In genomic region chr5:14665110-14665822, GRCh38 we compare ENCODE assay signal across 7 cellular contexts. TPM values are rescaled to one million over a fixed set of nuclear protein-coding genes. Genes with fewer than 3 reads are reported as not detected.
DNase-seq lines count a peak whose midpoint lies in the region; ATAC-seq and TF ChIP-seq lines count a peak whose summit lies in the region.

No MANE protein-coding gene starts in this region.

- WGBS in testis, 2 donors = 1% methylated on average over 20 of the region's 20 CpGs

- intact Hi-C loops in testis (cut with DNase I; ENCODE audit: low total_unique reads) = no loop called here

- peak; percentile 12; the same call in 2 of the 3 replicates for ATAC-seq in SK-N-SH treated with all-trans-retinoic acid at 6 μM for 48 hours
- ATAC-seq in memory B cell (ENCODE audit: low read depth) = no peak
- ATAC-seq in HG03469 (IDR thresholded peaks at IDR 0.05; ENCODE audit: unreplicated experiment) = no peak

- peak overlapping the region; percentile 38 to 87 for H3K9ac ChIP-seq in duodenal mucosa (ENCODE audit: low read depth in 1 of 2, low read length in 2 of 2)

- H3K36me3 ChIP-seq in duodenal mucosa (ENCODE audit: control insufficient read depth in 1 of 2, insufficient read depth in 2 of 2, low read length in 2 of 2) = peaks cover 0 to 5% of the 10 kb centered on the region in 2 donors
- no peaks in the 10 kb centered on the region for H3K36me3 ChIP-seq in testis (ENCODE audit: low read depth, missing control alignments)

- peak overlapping the region; percentile 90 for H3K27ac Mint-ChIP-seq in memory B cell

- DNase-seq in G401 (ENCODE audit: low spot score) = peak; percentile 40
- DNase-seq in HT1080 (ENCODE audit: low read depth) = peak; percentile 55
- peak in 1 of 2 donors; percentile 27 for DNase-seq in memory B cell (ENCODE audit: low spot score in 2 of 2)
- DNase-seq in testis = peak; percentile 61

- H3K27me3 ChIP-seq in duodenal mucosa (ENCODE audit: control insufficient read depth in 1 of 2, insufficient read depth in 2 of 2, low read length in 2 of 2) (no peaks in the 10 kb centered on the region), testis (no peaks in the 10 kb centered on the region)

- H3K4me1 ChIP-seq in duodenal mucosa (ENCODE audit: control insufficient read depth in 1 of 2, insufficient read depth in 2 of 2, low read length in 2 of 2) (peaks cover 41 to 42% of the 10 kb centered on the region in 2 donors), testis (peaks cover 16% of the 10 kb centered on the region)

- TF ChIP-seq POLR2A in testis (IDR thresholded peaks at IDR 0.05) = no peak

- H3K27ac ChIP-seq in duodenal mucosa (ENCODE audit: low read depth, low read length) = peak overlapping the region; percentile 92
- peak overlapping the region; percentile 68 to 84 for H3K27ac ChIP-seq in testis

- H3K4me3 ChIP-seq in duodenal mucosa (ENCODE audit: low read depth in 1 of 2, low read length in 2 of 2) (peak overlapping the region; percentile 75 to 87), testis (peak overlapping the region; percentile 73 to 78)

- H3K9me3 ChIP-seq in duodenal mucosa (ENCODE audit: control insufficient read depth in 1 of 2, low read length in 2 of 2) (no peaks in the 10 kb centered on the region), testis (no peaks in the 10 kb centered on the region)

- TF ChIP-seq CTCF in testis (IDR thresholded peaks at IDR 0.05) = no peak

- in situ Hi-C loops in G401 (cut with HindIII; ENCODE audit: low sequenced_read_pairs) = no loop called here

- H3K9me3 Mint-ChIP-seq in memory B cell = no peaks in the 10 kb centered on the region

- no peaks in the 10 kb centered on the region for H3K27me3 Mint-ChIP-seq in memory B cell

- peak overlapping the region; percentile 73 for H3K4me3 Mint-ChIP-seq in memory B cell

- H3K4me1 Mint-ChIP-seq in memory B cell = peaks cover 53% of the 10 kb centered on the region

- peaks cover 3% of the 10 kb centered on the region for H3K36me3 Mint-ChIP-seq in memory B cell

TF ChIP-seq in SK-N-SH treated with all-trans-retinoic acid at 6 μM for 48 hours, 23 proteins besides CTCF, POLR2A, EP300 and RAD21:
- no peak for TF ChIP-seq ESRRG (CRISPR knock-in tag; IDR thresholded peaks at IDR 0.05)
- TF ChIP-seq ZC3H10 (CRISPR knock-in tag; IDR thresholded peaks at IDR 0.05) = no peak
- TF ChIP-seq TOX (CRISPR knock-in tag; IDR thresholded peaks at IDR 0.05; ENCODE audit: borderline replicate concordance) = no peak
- TF ChIP-seq TSHZ2 (CRISPR knock-in tag; IDR thresholded peaks at IDR 0.05) = no peak
- no peak for TF ChIP-seq POU6F1 (CRISPR knock-in tag; IDR thresholded peaks at IDR 0.05; ENCODE audit: borderline replicate concordance, low read depth)
- no peak for TF ChIP-seq TCF4 (CRISPR knock-in tag; IDR thresholded peaks at IDR 0.05; ENCODE audit: borderline replicate concordance)
- TF ChIP-seq CSRNP3 (CRISPR knock-in tag; IDR thresholded peaks at IDR 0.05) = no peak
- no peak for TF ChIP-seq ARNTL (CRISPR knock-in tag; IDR thresholded peaks at IDR 0.05; ENCODE audit: borderline replicate concordance, low read depth)
- TF ChIP-seq SNAI2 (CRISPR knock-in tag; IDR thresholded peaks at IDR 0.05) = no peak
- TF ChIP-seq ISL1 (CRISPR knock-in tag; IDR thresholded peaks at IDR 0.05) = no peak
- no peak for TF ChIP-seq GLIS3 (CRISPR knock-in tag; IDR thresholded peaks at IDR 0.05)
- TF ChIP-seq ZFP3 (CRISPR knock-in tag; IDR thresholded peaks at IDR 0.05) = no peak
- TF ChIP-seq ZNF70 (CRISPR knock-in tag; IDR thresholded peaks at IDR 0.05) = no peak
- no peak for TF ChIP-seq BACH2 (CRISPR knock-in tag; IDR thresholded peaks at IDR 0.05; ENCODE audit: borderline replicate concordance)
- TF ChIP-seq PATZ1 (CRISPR knock-in tag; IDR thresholded peaks at IDR 0.05; ENCODE audit: borderline replicate concordance) = no peak
TF ChIP-seq in SK-N-SH treated with all-trans-retinoic acid at 6 μM for 48 hours: peak in this region for 0.

RNA-seq across cellular contexts. Expression of gene OTULIN, which starts 0.7 kb away (rescaled TPM):
- 23.5 and 32.8 TPM in 2 replicates for total RNA-seq in G401 (2014; rRNA removed; shearing (Covaris generic))
- total RNA-seq in HT1080 (2014; rRNA removed; shearing (Covaris generic)) = 27.9 and 33.2 TPM in 2 replicates
- polyA plus RNA-seq in HT1080 (2015; cell fraction: cytosol; rRNA removed) = 14.4 and 17.5 TPM in 2 replicates
- polyA plus RNA-seq in HT1080 (2015; cell fraction: nucleus; rRNA removed) = 20.7 and 25.2 TPM in 2 replicates
- 10 to 100 TPM; 33.8 to 41.0 TPM for total RNA-seq in testis
- polyA plus RNA-seq in testis (ENCODE audit: insufficient read depth, low read depth, low replicate concordance) = 32.7 TPM
